ENCODE assay signal across 25 cellular contexts in the genomic region with DNA sequence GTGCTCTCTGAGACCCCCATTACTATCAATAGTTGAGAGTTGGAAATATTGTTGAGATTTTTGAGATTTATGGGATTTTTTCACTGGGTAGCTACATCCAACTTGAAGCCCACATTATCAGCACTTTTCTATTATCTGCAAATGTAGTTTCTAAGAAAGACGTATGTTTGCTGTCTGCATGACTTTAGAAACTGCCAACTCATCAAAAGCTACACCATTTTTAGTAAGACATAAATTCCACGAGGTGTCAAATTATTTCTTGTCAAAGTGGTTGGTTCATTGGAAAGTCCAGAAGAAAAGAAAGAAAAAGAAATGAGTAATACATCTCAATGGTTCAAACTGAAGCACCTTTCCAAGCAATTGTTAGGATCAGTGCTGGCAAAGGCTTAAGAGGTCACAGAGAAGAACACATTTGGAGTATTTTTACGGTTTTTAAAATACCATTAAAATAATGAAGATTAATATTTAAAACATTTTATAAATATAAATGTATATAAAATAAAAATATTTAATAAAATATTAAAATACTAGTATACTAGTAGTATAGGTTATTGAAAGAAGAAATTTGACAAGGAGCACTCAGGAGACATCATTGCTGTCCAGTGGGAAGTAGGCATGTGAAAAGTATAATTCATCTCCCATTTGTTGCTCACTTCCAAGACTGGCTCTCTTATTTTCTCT.
"Had no signal": no experiment of that assay in that cellular context is flagged by ENCODE, and none has a peak within 500 bp of the region (broad histone marks: within the 10 kb centered on the region; RNA-seq: fewer than 3 reads in every experiment).

No MANE protein-coding gene starts in this region.

- DNase-seq: Kasumi-1, MV-4-11, NCI-H1048, NCI-H1105, NCI-H1417, NCI-H1436 treated with DMSO at 0.1 percent for 48 hours, NCI-H1694, NCI-H187 treated with DMSO at 0.1 percent for 48 hours, NCI-H2029 treated with DMSO at 0.1 percent for 48 hours, NCI-H2107, NCI-H226, NCI-H446, NCI-H510A, NCI-H524 treated with DMSO at 0.1 percent for 48 hours, NCI-H69, NCI-H774, Right ventricle myocardium superior, RPMI8226, SIG-M5 had no signal

- H3K4me3 ChIP-seq: SJSA1, SK-N-MC had no signal

- H3K27ac ChIP-seq: HL-60, KMS-11, SJSA1, SK-N-MC had no signal

- H3K27me3 ChIP-seq: SJSA1 had no signal

- H3K4me1 ChIP-seq: SJSA1 had no signal

- H3K9me3 ChIP-seq: SJSA1 had no signal

- H3K9ac ChIP-seq: KMS-11 had no signal

- FAIRE-seq: HTR-8/SVneo, RCC 7860 had no signal

- H3K4me2 ChIP-seq: KMS-11 had no signal

- H3K36me3 ChIP-seq: SJSA1 had no signal
